In genomic region chr19:39389621-39390414, GRCh38 we compare ENCODE assay signal across 8 cellular contexts. TPM values are rescaled to one million over a fixed set of nuclear protein-coding genes. Genes with fewer than 3 reads are reported as not detected.
A peak's percentile ranks its signal among the peaks of the same experiment; 100 is the strongest.
DNase-seq lines count a peak whose midpoint lies in the region; ATAC-seq and TF ChIP-seq lines count a peak whose summit lies in the region.

No MANE protein-coding gene starts in this region.

- peak overlapping the region; percentile 91 for H3K4me2 ChIP-seq in Karpas-422 (ENCODE audit: low read depth, low read length, poor library complexity, severe bottlenecking)

- H3K36me3 ChIP-seq in BJ (ENCODE audit: control insufficient read depth, insufficient read depth, low read length) (peaks cover 32% of the 10 kb centered on the region), Karpas-422 (ENCODE audit: insufficient read depth, low read length) (peaks cover 22% of the 10 kb centered on the region; the same call in 1 of the 2 replicates)

- no peaks in the 10 kb centered on the region for H3K27me3 Mint-ChIP-seq in naive thymus-derived CD8-positive, alpha-beta T cell

- CTCF ChIA-PET in BJ (lab: Yijun Ruan, JAX) = interaction anchor here (0.7 to 2.2 kb wide), 6 partner anchors 8 to 268 kb away, joined by 3 to 10 read pairs (median 4); partner anchors contain the start of genes PLEKHG2 and SAMD4B

- H3K9ac ChIP-seq in Karpas-422 (ENCODE audit: low read length) = peak overlapping the region; percentile 86

- H3K27ac ChIP-seq in Karpas-422 (ENCODE audit: low read length) = peak overlapping the region; percentile 75

- peaks cover 15 to 52% (median 46%) of the 10 kb centered on the region in 4 donors for H3K4me1 Mint-ChIP-seq in naive thymus-derived CD8-positive, alpha-beta T cell

- no peak for TF ChIP-seq CTCF in BJ (IDR thresholded peaks at IDR 0.05; ENCODE audit: insufficient read depth, low read depth, low read length)
- no peak for TF ChIP-seq CTCF in choroid plexus epithelial cell (conservative IDR thresholded peaks at IDR 0.05; ENCODE audit: low read depth, low read length)

- H3K27me3 ChIP-seq in BJ (ENCODE audit: control insufficient read depth, insufficient read depth, low read length) (no peaks in the 10 kb centered on the region), Karpas-422 (ENCODE audit: low read length) (no peaks in the 10 kb centered on the region)

- POLR2A ChIA-PET in BJ (lab: Charles Lee) = no interaction called here
- POLR2A ChIA-PET in naive thymus-derived CD8-positive, alpha-beta T cell (lab: Charles Lee) = interaction anchor here (1.0 to 4.6 kb wide), 9 partner anchors 16 to 143 kb away, joined by 3 to 118 read pairs (median 5); partner anchors contain the start of genes EID2B, GMFG, PLEKHG2 and RPS16

- H3K9me3 Mint-ChIP-seq in naive thymus-derived CD8-positive, alpha-beta T cell = no peaks in the 10 kb centered on the region

- H3K9me3 ChIP-seq in Karpas-422 (ENCODE audit: low read length) = no peaks in the 10 kb centered on the region

- H3K27ac Mint-ChIP-seq in naive thymus-derived CD8-positive, alpha-beta T cell = peak overlapping the region; percentile 94 to 100 (median 100)

- no peak for ATAC-seq in naive thymus-derived CD8-positive, alpha-beta T cell

- peak overlapping the region; percentile 100 for H3K4me3 ChIP-seq in BJ (ENCODE audit: low read depth, low read length)
- peak overlapping the region; percentile 92 for H3K4me3 ChIP-seq in Karpas-422 (ENCODE audit: low read length)
- H3K4me3 ChIP-seq in choroid plexus epithelial cell (ENCODE audit: low read depth, low read length) = peak overlapping the region; percentile 97

- peaks cover 0 to 67% (median 19%) of the 10 kb centered on the region in 3 donors for H3K36me3 Mint-ChIP-seq in naive thymus-derived CD8-positive, alpha-beta T cell

- peaks cover 31% of the 10 kb centered on the region for H3K79me2 ChIP-seq in Karpas-422 (ENCODE audit: low read length)

- peaks cover 20% of the 10 kb centered on the region for H3K4me1 ChIP-seq in Karpas-422 (ENCODE audit: low read length)

- H3K9me2 ChIP-seq in Karpas-422 (replicated peaks; ENCODE audit: insufficient read depth, low read length) = no peaks in the 10 kb centered on the region

- H3K4me3 Mint-ChIP-seq in naive thymus-derived CD8-positive, alpha-beta T cell = peak overlapping the region; percentile 95 to 98 (median 98)

- no peaks in the 10 kb centered on the region for H4K20me1 ChIP-seq in Karpas-422 (ENCODE audit: insufficient read depth, low read depth, low read length)

- no peak overlapping the region for H2AFZ ChIP-seq in Karpas-422 (ENCODE audit: low read length)

- no peak for DNase-seq in BJ (ENCODE audit: low read depth)
- no peak for DNase-seq in Karpas-422
- no peak for DNase-seq in choroid plexus epithelial cell (ENCODE audit: low read depth)
- no peak for DNase-seq in naive thymus-derived CD8-positive, alpha-beta T cell
- DNase-seq in NCI-H2081 (lab: John Stamatoyannopoulos, UW) = no peak
- DNase-seq in NCI-H2196 treated with DMSO at 0.1 percent for 48 hours (lab: John Stamatoyannopoulos, UW; ENCODE audit: unreplicated experiment) = no peak
- no peak for DNase-seq in activated CD4-positive, alpha-beta T cell treated with anti-CD3 and anti-CD28 coated beads for 1 hour
- DNase-seq in HUDEP-2 (lab: John Stamatoyannopoulos, UW; ENCODE audit: unreplicated experiment in 76 of 76) = no peak

RNA-seq across cellular contexts. Expression of gene PAF1, which starts 1.1 kb away (rescaled TPM):
- 50.2 and 51.8 TPM in 2 replicates for polyA plus RNA-seq in BJ (2011; rRNA removed)
- 30.1 and 41.0 TPM in 2 replicates for polyA minus RNA-seq in BJ (2011; rRNA and poly(A)+ RNA removed)
- 25.3 and 26.7 TPM in 2 replicates for total RNA-seq in Karpas-422 (2014; rRNA removed; shearing (Covaris generic); ENCODE audit: low replicate concordance)
- 10 to 100 TPM; 44.4 to 47.4 TPM for total RNA-seq in naive thymus-derived CD8-positive, alpha-beta T cell
- polyA plus RNA-seq in naive thymus-derived CD8-positive, alpha-beta T cell = 10 to 100 TPM; 30.7 to 53.0 (median 43.8) TPM

RNA-seq across cellular contexts. Expression of gene MED29, which starts 1.4 kb away (rescaled TPM):
- 28.5 and 36.6 TPM in 2 replicates for polyA plus RNA-seq in BJ (2011; rRNA removed)
- 19.2 and 30.1 TPM in 2 replicates for polyA minus RNA-seq in BJ (2011; rRNA and poly(A)+ RNA removed)
- 18.1 and 18.6 TPM in 2 replicates for total RNA-seq in Karpas-422 (2014; rRNA removed; shearing (Covaris generic); ENCODE audit: low replicate concordance)
- 10 to 100 TPM; 53.8 to 59.0 TPM for total RNA-seq in naive thymus-derived CD8-positive, alpha-beta T cell
- 10 to 100 TPM; 48.1 to 71.4 (median 59.6) TPM for polyA plus RNA-seq in naive thymus-derived CD8-positive, alpha-beta T cell

RNA-seq across cellular contexts. Expression of gene ZFP36, which starts 16.8 kb away (rescaled TPM):
- polyA plus RNA-seq in BJ (2011; rRNA removed) = 4.8 and 9.5 TPM in 2 replicates
- polyA minus RNA-seq in BJ (2011; rRNA and poly(A)+ RNA removed) = 5.1 and 11.0 TPM in 2 replicates
- 10.3 and 16.3 TPM in 2 replicates for total RNA-seq in Karpas-422 (2014; rRNA removed; shearing (Covaris generic); ENCODE audit: low replicate concordance)
- total RNA-seq in naive thymus-derived CD8-positive, alpha-beta T cell = 100 to 1,000 TPM; 184 to 188 TPM
- polyA plus RNA-seq in naive thymus-derived CD8-positive, alpha-beta T cell = 100 to 1,000 TPM in 2 of 3 donors, 10 to 100 TPM in 1; 70.4 to 137 (median 109) TPM

RNA-seq across cellular contexts. Expression of gene PLEKHG2, which starts 22.7 kb away (rescaled TPM):
- polyA plus RNA-seq in BJ (2011; rRNA removed) = 12.5 and 20.6 TPM in 2 replicates
- 27.0 and 28.9 TPM in 2 replicates for polyA minus RNA-seq in BJ (2011; rRNA and poly(A)+ RNA removed)
- total RNA-seq in Karpas-422 (2014; rRNA removed; shearing (Covaris generic); ENCODE audit: low replicate concordance) = 19.0 and 22.2 TPM in 2 replicates
- 10 to 100 TPM; 14.3 to 23.8 TPM for total RNA-seq in naive thymus-derived CD8-positive, alpha-beta T cell
- 1 to 10 TPM; 4.2 to 5.0 (median 4.8) TPM for polyA plus RNA-seq in naive thymus-derived CD8-positive, alpha-beta T cell

RNA-seq across cellular contexts. Expression of gene RPS16, which starts 45.9 kb away (rescaled TPM):
- polyA plus RNA-seq in BJ (2011; rRNA removed) = 2,401 and 2,896 TPM in 2 replicates
- polyA minus RNA-seq in BJ (2011; rRNA and poly(A)+ RNA removed) = 1,392 and 2,311 TPM in 2 replicates
- total RNA-seq in Karpas-422 (2014; rRNA removed; shearing (Covaris generic); ENCODE audit: low replicate concordance) = 378 and 758 TPM in 2 replicates
- 1,000 to 10,000 TPM; 3,730 to 3,760 TPM for total RNA-seq in naive thymus-derived CD8-positive, alpha-beta T cell
- polyA plus RNA-seq in naive thymus-derived CD8-positive, alpha-beta T cell = 1,000 to 10,000 TPM; 2,588 to 2,812 (median 2,742) TPM

Comparison
In these comparisons a context has a peak if more than half of its experiments do, and no peak if none do; other contexts are left out.
1. RNA of gene ZFP36, which starts 16.8 kb away (total RNA-seq): 184 to 188 TPM in naive thymus-derived CD8-positive, alpha-beta T cell; 10.3 to 16.3 TPM in Karpas-422; every median in the first group is over 10 times any median in the second.
2. Peak in every context shown above with its lines, with median percentiles within 50 percentile points of each other: H3K4me3 ChIP-seq.